ENCODE assay signal across 8 cellular contexts in genomic region chr1:220094016-220094911, GRCh38.
DNase-seq lines count a peak whose midpoint lies in the region; ATAC-seq and TF ChIP-seq lines count a peak whose summit lies in the region.

Gene IARS2 (plus strand): TSS chr1:220094132. CDS start chr1:220094217, 85 bp downstream.

- no peaks in the 10 kb centered on the region for H3K27me3 ChIP-seq in OCI-LY1 (ENCODE audit: insufficient read depth, low read length)
- H3K27me3 ChIP-seq in muscle layer of colon (ENCODE audit: control insufficient read depth in 1 of 2, insufficient read depth in 2 of 2, low read length in 2 of 2): no peaks in the 10 kb centered on the region

- H3K27ac ChIP-seq in OCI-LY1 (ENCODE audit: low read depth, low read length, poor library complexity, severe bottlenecking) (no peak within 1 kb of the TSS), muscle layer of colon (ENCODE audit: low read depth, low read length) (peak within 1 kb of the TSS; percentile 80)

- H3K4me1 ChIP-seq in OCI-LY1 (ENCODE audit: insufficient read depth, low read length, severe bottlenecking) (peaks cover 18% of the 10 kb centered on the region), muscle layer of colon (ENCODE audit: insufficient read depth, low read length) (peaks cover 19% of the 10 kb centered on the region)

- H3K4me2 ChIP-seq in OCI-LY1 (ENCODE audit: low read length): peak within 1 kb of the TSS; percentile 89

- H3K9me2 ChIP-seq in OCI-LY1 (ENCODE audit: low read depth, low read length): no peaks in the 10 kb centered on the region

- ATAC-seq in GM19455 (IDR thresholded peaks at IDR 0.05; ENCODE audit: unreplicated experiment): peak; percentile 57

- no peaks in the 10 kb centered on the region for H4K20me1 ChIP-seq in OCI-LY1 (ENCODE audit: insufficient read depth, low read length)

- H3K4me3 ChIP-seq in OCI-LY1 (ENCODE audit: low read depth, low read length, poor library complexity, severe bottlenecking) (peak within 1 kb of the TSS; percentile 78), muscle layer of colon (ENCODE audit: low read depth in 1 of 2, low read length in 2 of 2) (peak within 1 kb of the TSS; percentile 67 to 92)

- no peak within 1 kb of the TSS for H2AFZ ChIP-seq in OCI-LY1 (ENCODE audit: low read length)

- H3F3A ChIP-seq in OCI-LY1 (ENCODE audit: insufficient read depth, low read length): 0 out of 2 replicates have a peak, but pooled peaks cover 7% of the 10 kb centered on the region

- no peaks in the 10 kb centered on the region for H3K9me3 ChIP-seq in OCI-LY1 (ENCODE audit: low read length)
- no peaks in the 10 kb centered on the region for H3K9me3 ChIP-seq in muscle layer of colon (ENCODE audit: low read length)

- TF ChIP-seq CTCF in OCI-LY1 (IDR thresholded peaks at IDR 0.05; ENCODE audit: low read length): no peak

- DNase-seq in COLO668 (lab: John Stamatoyannopoulos, UW; ENCODE audit: unreplicated experiment) (peak; percentile 95), HPDE6-E6E7 (ENCODE audit: extremely low spot score) (peak; percentile 81), activated T-cell treated with anti-CD3 and anti-CD28 coated beads for 4 hours (peak; percentile 94), erythroblast (lab: John Stamatoyannopoulos, UW) (peak; percentile 86 to 89)
- DNase-seq in stimulated activated CD8-positive, alpha-beta memory T cell treated with anti-CD3 and anti-CD28 coated beads, Interleukin-7, amount 100 ng/mL, for 1 hour (ENCODE audit: low read depth in 2 of 2): peak; percentile 82 to 87

- peaks cover 2% of the 10 kb centered on the region; the same call in 1 of the 2 replicates for H3K79me2 ChIP-seq in OCI-LY1 (ENCODE audit: insufficient read depth, low read length)

- peak; percentile 47 for TF ChIP-seq POLR2A in erythroblast (IDR thresholded peaks at IDR 0.05; ENCODE audit: low read length)

- H3K36me3 ChIP-seq in OCI-LY1 (ENCODE audit: insufficient read depth, low read length) (peaks cover 26% of the 10 kb centered on the region), muscle layer of colon (ENCODE audit: insufficient read depth, low read length) (peaks cover 4% of the 10 kb centered on the region)

- H3K9ac ChIP-seq in OCI-LY1 (ENCODE audit: low read length) (peak within 1 kb of the TSS; percentile 75), muscle layer of colon (ENCODE audit: low read length) (peak within 1 kb of the TSS; percentile 71)
